1 cellular context compared by ENCODE assay signal in genomic region chr15:43511012-43511885, GRCh38.
A peak's percentile ranks its signal among the peaks of the same experiment; 100 is the strongest.
TF ChIP-seq lines count a peak whose summit lies in the region.

No MANE protein-coding gene starts in this region.

TF ChIP-seq in HEK293, 187 proteins besides CTCF, POLR2A, EP300 and RAD21 (continued from another document):
- peak; percentile 13; the same call in 1 of the 2 replicates for TF ChIP-seq ZFP69B (tag by site-specific recombination; IDR thresholded peaks at IDR 0.05)
